In genomic region chr22:48589901-48590300, GRCh38 we compare ENCODE assay signal across 28 cellular contexts.
"Had no signal": no experiment of that assay in that cellular context is flagged by ENCODE, and none has a peak within 500 bp of the region (broad histone marks: within the 10 kb centered on the region; RNA-seq: fewer than 3 reads in every experiment).

No MANE protein-coding gene starts in this region.

- ATAC-seq: left cardiac atrium; left lobe of liver; natural killer cell; pancreas; right cardiac atrium; sciatic nerve; stimulated activated naive B cell treated with anti-CD40 and anti-IgM and Interleukin-4, amounts not matched to agents 10 μg/mL and 1 μg/mL and 100 μg/mL, for 72 hours had no signal

- H3K27ac ChIP-seq: hepatocyte, pancreas, prostate gland, skin epidermis, tibial nerve, uterus had no signal

- H3K36me3 Mint-ChIP-seq: mesothelial cell of epicardium; naive B cell; natural killer cell; stimulated activated naive B cell treated with anti-CD40 and anti-IgM and Interleukin-4, amounts not matched to agents 10 μg/mL and 1 μg/mL and 100 μg/mL, for 72 hours; type B pancreatic cell had no signal

- H3K4me1 Mint-ChIP-seq: naive B cell; natural killer cell; stimulated activated naive B cell treated with anti-CD40 and anti-IgM and Interleukin-4, amounts not matched to agents 10 μg/mL and 1 μg/mL and 100 μg/mL, for 72 hours had no signal

- DNase-seq: islet precursor cell; kidney glomerular epithelial cell; left cardiac atrium; mesendoderm; naive B cell; natural killer cell; nephron progenitor cell; nucleus accumbens; retina; stimulated activated CD4-positive, alpha-beta T cell treated with anti-CD3 and anti-CD28 coated beads, Interleukin-12 subunit alpha, Interleukin-12 subunit beta, amount 100 ng/mL, for 4 hours; stimulated activated CD4-positive, alpha-beta T cell treated with anti-CD3 and anti-CD28 coated beads, Interleukin-15, amount 100 ng/mL, for 24 hours; stimulated activated CD4-positive, alpha-beta T cell treated with anti-CD3 and anti-CD28 coated beads, Interleukin-2, amount 100 ng/mL, for 24 hours; stimulated activated CD4-positive, alpha-beta T cell treated with anti-CD3 and anti-CD28 coated beads, Interleukin-4, amount 100 ng/mL, for 1 hour; stimulated activated naive B cell treated with anti-CD40 and anti-IgM and Interleukin-4, amounts not matched to agents 10 μg/mL and 1 μg/mL and 100 μg/mL, for 72 hours; substantia nigra; uterus had no signal

- H3K27ac Mint-ChIP-seq: mesothelial cell of epicardium; naive B cell; natural killer cell; nephron progenitor cell; stimulated activated naive B cell treated with anti-CD40 and anti-IgM and Interleukin-4, amounts not matched to agents 10 μg/mL and 1 μg/mL and 100 μg/mL, for 72 hours; stimulated activated naive CD8-positive, alpha-beta T cell treated with anti-CD3 and anti-CD28 coated beads, Interleukin-15, Interleukin-2, amounts not matched to agents 100 ng/mL and 50 ng/mL, for 24 hours; type B pancreatic cell had no signal

- H3K9me3 ChIP-seq: pancreas, prostate gland, tibial nerve, uterus had no signal

- H3K4me2 ChIP-seq: hepatocyte had no signal

- H3K36me3 ChIP-seq: pancreas, prostate gland, tibial nerve, uterus had no signal

- H3K27me3 ChIP-seq: hepatocyte, pancreas, tibial nerve, uterus had no signal

- H3K4me1 ChIP-seq: pancreas, prostate gland, uterus had no signal

- H3K27me3 Mint-ChIP-seq: stimulated activated naive B cell treated with anti-CD40 and anti-IgM and Interleukin-4, amounts not matched to agents 10 μg/mL and 1 μg/mL and 100 μg/mL, for 72 hours; stimulated activated naive CD8-positive, alpha-beta T cell treated with anti-CD3 and anti-CD28 coated beads, Interleukin-15, Interleukin-2, amounts not matched to agents 100 ng/mL and 50 ng/mL, for 24 hours; type B pancreatic cell had no signal

- H3K4me3 ChIP-seq: hepatocyte, lung, pancreas, prostate gland, skin epidermis, tibial nerve, uterus had no signal

- H3K4me3 Mint-ChIP-seq: mesothelial cell of epicardium; naive B cell; natural killer cell; nephron progenitor cell; stimulated activated naive B cell treated with anti-CD40 and anti-IgM and Interleukin-4, amounts not matched to agents 10 μg/mL and 1 μg/mL and 100 μg/mL, for 72 hours; stimulated activated naive CD8-positive, alpha-beta T cell treated with anti-CD3 and anti-CD28 coated beads, Interleukin-15, Interleukin-2, amounts not matched to agents 100 ng/mL and 50 ng/mL, for 24 hours; type B pancreatic cell had no signal

- H3K9me3 Mint-ChIP-seq: mesothelial cell of epicardium; naive B cell; natural killer cell; nephron progenitor cell; stimulated activated naive B cell treated with anti-CD40 and anti-IgM and Interleukin-4, amounts not matched to agents 10 μg/mL and 1 μg/mL and 100 μg/mL, for 72 hours; stimulated activated naive CD8-positive, alpha-beta T cell treated with anti-CD3 and anti-CD28 coated beads, Interleukin-15, Interleukin-2, amounts not matched to agents 100 ng/mL and 50 ng/mL, for 24 hours; type B pancreatic cell had no signal
